In the genomic region with DNA sequence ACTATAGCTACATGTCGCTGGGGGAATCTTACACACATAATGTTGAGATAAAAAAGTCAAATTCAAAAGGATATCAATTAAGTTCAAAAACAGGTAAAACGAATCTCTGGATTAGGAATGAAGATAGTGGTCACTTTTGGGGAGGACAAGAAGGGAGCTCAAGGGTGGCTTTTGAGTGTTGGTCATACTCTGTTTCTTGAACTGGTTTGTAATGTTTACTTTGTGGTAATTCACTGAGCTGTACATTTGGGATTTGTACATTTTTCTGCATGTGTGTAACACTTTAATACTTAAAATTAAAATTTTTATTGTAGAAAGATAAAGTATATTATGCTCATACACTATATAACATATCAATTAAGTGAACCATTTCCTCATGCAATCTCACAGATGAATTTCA, we compare ENCODE assay signal across 1 cellular context.
TF ChIP-seq lines count a peak whose summit lies in the region.

No MANE protein-coding gene starts in this region.

TF ChIP-seq in IMR-90, 13 proteins besides CTCF, POLR2A, EP300 and RAD21:
- TF ChIP-seq RFX5 (IDR thresholded peaks at IDR 0.05; ENCODE audit: low read depth, low read length) (no peak), RCOR1 (IDR thresholded peaks at IDR 0.05; ENCODE audit: insufficient replicate concordance, low read length) (no peak), MXI1 (IDR thresholded peaks at IDR 0.05; ENCODE audit: borderline replicate concordance, low read depth, low read length) (no peak), FOS (IDR thresholded peaks at IDR 0.05; ENCODE audit: low read depth, low read length) (no peak)
